15 cellular contexts compared by ENCODE assay signal in genomic region chr5:168324864-168325615, GRCh38. TPM values are rescaled to one million over a fixed set of nuclear protein-coding genes. Genes with fewer than 3 reads are reported as not detected.
A peak's percentile ranks its signal among the peaks of the same experiment; 100 is the strongest.
DNase-seq lines count a peak whose midpoint lies in the region; ATAC-seq and TF ChIP-seq lines count a peak whose summit lies in the region.
"Had no signal": no experiment of that assay in that cellular context is flagged by ENCODE, and none has a peak within 500 bp of the region (broad histone marks: within the 10 kb centered on the region; RNA-seq: fewer than 3 reads in every experiment).

No MANE protein-coding gene starts in this region.

- peaks cover 0 to 1% (median 0%) of the 10 kb centered on the region in 7 donors for H3K9me3 Mint-ChIP-seq in CD14-positive monocyte

- TF ChIP-seq CTCF in VCaP (conservative IDR thresholded peaks at IDR 0.05), result no peak
- TF ChIP-seq CTCF in upper lobe of right lung (IDR thresholded peaks at IDR 0.05), result no peak
- no peak for TF ChIP-seq CTCF in CD14-positive monocyte (IDR thresholded peaks at IDR 0.05)

- H3K4me1 Mint-ChIP-seq in CD14-positive monocyte, result peaks cover 6% of the 10 kb centered on the region

- intact Hi-C loops in upper lobe of right lung (cut with DNase I), result no loop called here
- intact Hi-C loops in CD14-positive monocyte (cut with micrococcal nuclease), result no loop called here

- H3K27ac Mint-ChIP-seq in CD14-positive monocyte, result no peak overlapping the region

- H3K9me3 ChIP-seq in upper lobe of right lung, result no peaks in the 10 kb centered on the region

- H3K36me3 ChIP-seq in upper lobe of right lung, result no peaks in the 10 kb centered on the region

- ATAC-seq in upper lobe of right lung, result peak; percentile 64
- no peak for ATAC-seq in HG03175 (IDR thresholded peaks at IDR 0.05; ENCODE audit: unreplicated experiment)
- no peak for ATAC-seq in HG03457 (IDR thresholded peaks at IDR 0.05; ENCODE audit: unreplicated experiment)
- ATAC-seq: left ventricle myocardium superior had no signal

- peaks cover 27% of the 10 kb centered on the region for H3K4me1 ChIP-seq in upper lobe of right lung

- H3K27ac ChIP-seq in VCaP (peak overlapping the region; percentile 16; the same call in 1 of the 2 replicates), upper lobe of right lung (no peak overlapping the region)
- H3K27ac ChIP-seq: parathyroid adenoma, SK-N-MC had no signal

- H3K4me3 ChIP-seq in upper lobe of right lung, result no peak overlapping the region
- H3K4me3 ChIP-seq: SK-N-MC had no signal

- H3K4me3 Mint-ChIP-seq in CD14-positive monocyte, result no peak overlapping the region

- no peaks in the 10 kb centered on the region for H3K36me3 Mint-ChIP-seq in CD14-positive monocyte

- DNase-seq in SIG-M5 treated with dmso at 0.1 percent for 504 hours (lab: John Stamatoyannopoulos, UW; ENCODE audit: unreplicated experiment), result peak; percentile 64
- DNase-seq in SIG-M5 (lab: John Stamatoyannopoulos, UW), result no peak
- DNase-seq in kidney tubule cell (ENCODE audit: low spot score), result peak; percentile 98
- no peak for DNase-seq in upper lobe of right lung
- no peak for DNase-seq in CD14-positive monocyte (ENCODE audit: low spot score)
- DNase-seq: activated CD4-positive, alpha-beta T cell treated with anti-CD3 and anti-CD28 coated beads, Interleukin-2, amount 50 U/mL, for 1 hour; activated gamma-delta T cell; left ventricle myocardium superior; NCI-H510A; stimulated activated CD4-positive, alpha-beta T cell treated with anti-CD3 and anti-CD28 coated beads, Interleukin-4, amount 100 ng/mL, for 24 hours had no signal

- H3K27me3 ChIP-seq in upper lobe of right lung, result no peaks in the 10 kb centered on the region

- H3K27me3 Mint-ChIP-seq in CD14-positive monocyte (ENCODE audit: low read depth in 3 of 3), result peaks cover 0 to 6% (median 4%) of the 10 kb centered on the region in 3 donors

RNA-seq across cellular contexts. Expression of gene WWC1, which starts 33.6 kb away (rescaled TPM):
- total RNA-seq in upper lobe of right lung, result 94.2 TPM
- polyA plus RNA-seq in CD14-positive monocyte, result not detected

Comparison
In these comparisons a context has a peak if more than half of its experiments do, and no peak if none do; other contexts are left out.
1. DNase-seq: peak in SIG-M5 treated with dmso at 0.1 percent for 504 hours (single experiment) and kidney tubule cell (single experiment); none in SIG-M5 (single experiment), upper lobe of right lung (single experiment) and CD14-positive monocyte (single experiment).